In genomic region chr10:91409869-91410637, GRCh38 we compare ENCODE assay signal across 8 cellular contexts. TPM values are rescaled to one million over a fixed set of nuclear protein-coding genes. Genes with fewer than 3 reads are reported as not detected.
DNase-seq lines count a peak whose midpoint lies in the region; ATAC-seq and TF ChIP-seq lines count a peak whose summit lies in the region.

A gene with protein sequence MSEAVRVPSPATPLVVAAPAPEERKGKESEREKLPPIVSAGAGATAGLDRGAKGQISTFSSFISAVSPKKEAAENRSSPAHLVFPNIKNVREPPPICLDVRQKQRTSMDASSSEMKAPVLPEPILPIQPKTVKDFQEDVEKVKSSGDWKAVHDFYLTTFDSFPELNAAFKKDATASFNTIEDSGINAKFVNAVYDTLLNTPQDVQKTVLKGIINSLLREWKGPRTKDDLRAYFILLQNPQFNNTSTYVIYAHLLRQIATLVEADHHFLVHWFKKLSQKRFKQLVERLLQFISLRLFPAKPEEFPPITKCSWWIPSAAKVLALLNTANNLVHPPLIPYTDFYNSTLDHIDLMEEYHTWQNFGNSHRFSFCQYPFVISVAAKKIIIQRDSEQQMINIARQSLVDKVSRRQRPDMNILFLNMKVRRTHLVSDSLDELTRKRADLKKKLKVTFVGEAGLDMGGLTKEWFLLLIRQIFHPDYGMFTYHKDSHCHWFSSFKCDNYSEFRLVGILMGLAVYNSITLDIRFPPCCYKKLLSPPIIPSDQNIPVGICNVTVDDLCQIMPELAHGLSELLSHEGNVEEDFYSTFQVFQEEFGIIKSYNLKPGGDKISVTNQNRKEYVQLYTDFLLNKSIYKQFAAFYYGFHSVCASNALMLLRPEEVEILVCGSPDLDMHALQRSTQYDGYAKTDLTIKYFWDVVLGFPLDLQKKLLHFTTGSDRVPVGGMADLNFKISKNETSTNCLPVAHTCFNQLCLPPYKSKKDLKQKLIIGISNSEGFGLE (plus strand): TSS chr10:91410344. CDS start chr10:91410439, 95 bp downstream.

- H3K79me2 ChIP-seq in PC-3 (ENCODE audit: low read length), result peaks cover 40% of the 10 kb centered on the region

- H3K36me3 Mint-ChIP-seq in Calu3 (ENCODE audit: insufficient read depth, unreplicated experiment), result peaks cover 24% of the 10 kb centered on the region
- H3K36me3 Mint-ChIP-seq in nephron (ENCODE audit: low read depth), result no peaks in the 10 kb centered on the region

- H3K27ac ChIP-seq in PC-3 (ENCODE audit: low read length), result peak within 1 kb of the TSS; percentile 88

- H3K4me1 ChIP-seq in PC-3 (ENCODE audit: insufficient read depth, low read length), result peaks cover 17% of the 10 kb centered on the region

- ATAC-seq in GM19397 (IDR thresholded peaks at IDR 0.05; ENCODE audit: unreplicated experiment), result peak; percentile 93
- peak; percentile 84 for ATAC-seq in HG03558 (IDR thresholded peaks at IDR 0.05; ENCODE audit: extremely low read depth, unreplicated experiment)
- peak; percentile 79 for ATAC-seq in PC-3
- peak; percentile 83 for ATAC-seq in stimulated activated naive CD8-positive, alpha-beta T cell treated with anti-CD3 and anti-CD28 coated beads, Interleukin-15, Interleukin-2, amounts not matched to agents 100 U/mL and 50 U/mL, for 24 hours

- POLR2A ChIA-PET in PC-3 (lab: Charles Lee; ENCODE audit: unreplicated experiment), result no interaction called here

- intact Hi-C loops in Calu3 (cut with micrococcal nuclease; ENCODE audit: unreplicated experiment), result no loop called here
- intact Hi-C loops in PC-3 (cut with micrococcal nuclease), result loop anchor here (2.0 to 10.0 kb wide), 4 partner anchors 21 to 225 kb away; partner anchors contain the start of gene PPP1R3C

- H3K4me3 ChIP-seq in PC-3 (ENCODE audit: low read length), result peak within 1 kb of the TSS; percentile 81
- H3K4me3 ChIP-seq in fibroblast of mammary gland (ENCODE audit: control insufficient read depth, low read depth, low read length), result peak within 1 kb of the TSS; percentile 79

- peak within 1 kb of the TSS; percentile 85 for H3K4me3 Mint-ChIP-seq in Calu3 (ENCODE audit: low read depth, unreplicated experiment)
- peak within 1 kb of the TSS; percentile 86 to 98 (median 93) for H3K4me3 Mint-ChIP-seq in nephron

- H3K9me3 Mint-ChIP-seq in Calu3 (ENCODE audit: low read depth, unreplicated experiment), result no peaks in the 10 kb centered on the region
- H3K9me3 Mint-ChIP-seq in nephron, result no peaks in the 10 kb centered on the region

- 0 out of 2 replicates have a peak, but pooled peaks cover 3% of the 10 kb centered on the region for H4K20me1 ChIP-seq in PC-3 (ENCODE audit: low read length)

- H3K27me3 Mint-ChIP-seq in Calu3 (ENCODE audit: unreplicated experiment), result no peaks in the 10 kb centered on the region
- peaks cover 3% of the 10 kb centered on the region for H3K27me3 Mint-ChIP-seq in nephron (ENCODE audit: low read depth)

- peak within 1 kb of the TSS; percentile 88 for H3K27ac Mint-ChIP-seq in Calu3 (ENCODE audit: unreplicated experiment)
- H3K27ac Mint-ChIP-seq in nephron, result peak within 1 kb of the TSS; percentile 98 to 99 (median 99)

- no peaks in the 10 kb centered on the region for H3K9me2 ChIP-seq in PC-3 (replicated peaks; ENCODE audit: low read length)

- no peaks in the 10 kb centered on the region for H3K27me3 ChIP-seq in PC-3 (ENCODE audit: low read length)

- H2AFZ ChIP-seq in PC-3 (ENCODE audit: low read length), result peak within 1 kb of the TSS; percentile 87

- peak within 1 kb of the TSS; percentile 92 for H3K4me2 ChIP-seq in PC-3 (ENCODE audit: low read length)

- peak within 1 kb of the TSS; percentile 95 for H3K9ac ChIP-seq in PC-3 (ENCODE audit: low read length)

- H3F3A ChIP-seq in PC-3 (ENCODE audit: low read length, unreplicated experiment), result no peaks in the 10 kb centered on the region

- H3K4me1 Mint-ChIP-seq in Calu3 (ENCODE audit: low read depth, unreplicated experiment) (no peaks in the 10 kb centered on the region), nephron (peaks cover 20% of the 10 kb centered on the region)

- peak; percentile 80 for DNase-seq in Calu3
- peak; percentile 61 for DNase-seq in PC-3
- DNase-seq in activated T-helper 1 cell treated with anti-CD3 and anti-CD28 coated beads, Interleukin-2, amount 50 U/mL, for 16 hours (ENCODE audit: low read depth in 1 of 2, low spot score in 1 of 2), result peak; percentile 62 to 74
- peak; percentile 58 for DNase-seq in fibroblast of mammary gland (ENCODE audit: low read depth)
- peak; percentile 83 for DNase-seq in stimulated activated naive CD8-positive, alpha-beta T cell treated with anti-CD3 and anti-CD28 coated beads, Interleukin-15, Interleukin-2, amounts not matched to agents 100 U/mL and 50 U/mL, for 24 hours

- TF ChIP-seq CTCF in Calu3 (IDR thresholded peaks at IDR 0.05; ENCODE audit: unreplicated experiment) (no peak), PC-3 (conservative IDR thresholded peaks at IDR 0.05; ENCODE audit: low read depth, low read length) (peak; percentile 22; the same call in 1 of the 2 replicates), fibroblast of mammary gland (conservative IDR thresholded peaks at IDR 0.05; ENCODE audit: control insufficient read depth, insufficient read depth, low read depth, low read length) (no peak), nephron (IDR thresholded peaks at IDR 0.05; ENCODE audit: unreplicated experiment in 3 of 3) (peak; percentile 39 to 54 (median 44))

- no peaks in the 10 kb centered on the region for H3K9me3 ChIP-seq in PC-3 (ENCODE audit: low read length)

- H3K36me3 ChIP-seq in PC-3 (ENCODE audit: low read depth, low read length), result no peaks in the 10 kb centered on the region

- CTCF ChIA-PET in Calu3 (lab: Charles Lee) (no interaction called here), PC-3 (lab: Charles Lee) (no interaction called here)

- BruUV-seq in Calu3 (replicated peaks; lab: Mats Ljungman, UMichigan) (no TSS peak), PC-3 (replicated peaks; lab: Mats Ljungman, UMichigan) (TSS peak; percentile 70)

RNA-seq across cellular contexts. Expression of the gene that starts here (rescaled TPM):
- 2.7 and 3.1 TPM in 2 replicates for total RNA-seq in Calu3 (2022)
- 2.9 and 4.0 TPM in 2 replicates for total RNA-seq in PC-3 (2014; rRNA removed)

Comparison
In these comparisons a context has a peak if more than half of its experiments do, and no peak if none do; other contexts are left out.
1. Peak in every context shown above with its lines: DNase-seq, ATAC-seq, H3K4me3 ChIP-seq and H3K27ac ChIP-seq.
2. CTCF ChIP-seq: peak in PC-3 (single experiment) and nephron (3 of 3); none in Calu3 (single experiment) and fibroblast of mammary gland (single experiment).